In genomic region chr7:151415375-151416112, GRCh38 we compare ENCODE assay signal across 19 cellular contexts. TPM values are rescaled to one million over a fixed set of nuclear protein-coding genes. Genes with fewer than 3 reads are reported as not detected.
A peak's percentile ranks its signal among the peaks of the same experiment; 100 is the strongest.
DNase-seq lines count a peak whose midpoint lies in the region; ATAC-seq, FAIRE-seq and TF ChIP-seq lines count a peak whose summit lies in the region.
"Had no signal": no experiment of that assay in that cellular context is flagged by ENCODE, and none has a peak within 500 bp of the region (broad histone marks: within the 10 kb centered on the region; RNA-seq: fewer than 3 reads in every experiment).

No MANE protein-coding gene starts in this region.

- intact Hi-C loops in K562 (cut with micrococcal nuclease) (no loop called here), Calu3 (cut with micrococcal nuclease; ENCODE audit: unreplicated experiment) (no loop called here)

- H3K9ac ChIP-seq in K562 (ENCODE audit: insufficient read depth in 1 of 2, low read depth in 2 of 2, low read length in 2 of 2): no peak overlapping the region

- peaks cover 4 to 14% of the 10 kb centered on the region in 2 experiments; a peak in 3 of 5 replicates for H3K27me3 ChIP-seq in K562 (ENCODE audit: control insufficient read depth in 2 of 2, insufficient read depth in 2 of 2, low read length in 2 of 2)
- H3K27me3 ChIP-seq: ovary had no signal

- no peaks in the 10 kb centered on the region for H3K27me3 Mint-ChIP-seq in mesothelial cell of epicardium (ENCODE audit: low read depth)
- H3K27me3 Mint-ChIP-seq in Calu3 (ENCODE audit: unreplicated experiment): peaks cover 72% of the 10 kb centered on the region

- no peak for TF ChIP-seq RAD21 in K562 (CRISPR knock-in tag; conservative IDR thresholded peaks at IDR 0.05 in 1 of 2, IDR thresholded peaks at IDR 0.05 in 1 of 2)

- DNase-seq in HCEC 1CT (peak; percentile 76), NCI-H2081 treated with DMSO at 0.1 percent for 48 hours (lab: John Stamatoyannopoulos, UW) (peak; percentile 54), K562 (ENCODE audit: extremely low read depth in 1 of 4, low spot score in 3 of 4) (no peak), mesothelial cell of epicardium (ENCODE audit: low spot score in 2 of 2, unreplicated experiment in 2 of 2) (no peak), Calu3 (no peak), SW 1271 (lab: John Stamatoyannopoulos, UW) (no peak)
- DNase-seq: activated CD8-positive, alpha-beta memory T cell treated with anti-CD3 and anti-CD28 coated beads for 24 hours; colonic mucosa; left colon; NCI-H82; ovary; stimulated activated naive B cell treated with anti-CD40 and anti-IgM and Interleukin-4, amounts not matched to agents 10 μg/mL and 1 μg/mL and 100 μg/mL, for 72 hours had no signal

- TF ChIP-seq POLR2A in K562 (conservative IDR thresholded peaks at IDR 0.05): no peak

- FAIRE-seq in K562 (lab: Jason Lieb, UNC): no peak

- H3K4me3 Mint-ChIP-seq in mesothelial cell of epicardium (no peak overlapping the region), Calu3 (ENCODE audit: low read depth, unreplicated experiment) (no peak overlapping the region)
- H3K4me3 Mint-ChIP-seq: activated naive CD4-positive, alpha-beta T cell treated with anti-CD3 and anti-CD28 coated beads, Interleukin-2, amount 50 U/mL, for 24 hours; IgD-negative memory B cell; stimulated activated naive B cell treated with anti-CD40 and anti-IgM and Interleukin-4, amounts not matched to agents 10 μg/mL and 1 μg/mL and 100 μg/mL, for 72 hours; T-helper 2 cell treated with Interferon-gamma antibody and Interleukin-4, amounts not matched to agents 5 μg/mL and 100 μg/mL, for 36 hours had no signal

- ATAC-seq in K562 (0 out of 3 replicates have a peak, but pooled peaks have one; percentile 23), GM18511 (IDR thresholded peaks at IDR 0.05; ENCODE audit: unreplicated experiment) (no peak), HG03460 (IDR thresholded peaks at IDR 0.05; ENCODE audit: unreplicated experiment) (no peak)
- ATAC-seq: left colon; stimulated activated naive B cell treated with anti-CD40 and anti-IgM and Interleukin-4, amounts not matched to agents 10 μg/mL and 1 μg/mL and 100 μg/mL, for 72 hours had no signal

- H3K27ac Mint-ChIP-seq in mesothelial cell of epicardium (peak overlapping the region; percentile 84), Calu3 (ENCODE audit: unreplicated experiment) (no peak overlapping the region)
- H3K27ac Mint-ChIP-seq: activated naive CD4-positive, alpha-beta T cell treated with anti-CD3 and anti-CD28 coated beads, Interleukin-2, amount 50 U/mL, for 24 hours; H9; stimulated activated naive B cell treated with anti-CD40 and anti-IgM and Interleukin-4, amounts not matched to agents 10 μg/mL and 1 μg/mL and 100 μg/mL, for 72 hours; T-helper 2 cell treated with Interferon-gamma antibody and Interleukin-4, amounts not matched to agents 5 μg/mL and 100 μg/mL, for 36 hours had no signal

- H3K4me2 ChIP-seq in K562 (ENCODE audit: insufficient read depth, low read length): no peak overlapping the region

- TF ChIP-seq CTCF in K562 (IDR thresholded peaks at IDR 0.05 in 2 of 3, conservative IDR thresholded peaks at IDR 0.05 in 1 of 3; ENCODE audit: insufficient read depth in 2 of 3, low read depth in 1 of 3, low read length in 3 of 3): no peak
- no peak for TF ChIP-seq CTCF in mesothelial cell of epicardium (IDR thresholded peaks at IDR 0.05; ENCODE audit: unreplicated experiment)
- TF ChIP-seq CTCF in Calu3 (IDR thresholded peaks at IDR 0.05; ENCODE audit: unreplicated experiment): no peak

- no peaks in the 10 kb centered on the region for H3K79me2 ChIP-seq in K562 (ENCODE audit: control insufficient read depth, insufficient read depth, low read length)

- CTCF ChIA-PET in K562 (lab: Yijun Ruan, JAX; ENCODE audit: low intra/inter-chr PET ratio): no interaction called here
- CTCF ChIA-PET in Calu3 (lab: Charles Lee): interaction anchor here (0.6 kb wide), 1 partner anchor 32 kb away, joined by 3 read pairs; no protein-coding TSS in a partner anchor

- H3K36me3 ChIP-seq in K562 (ENCODE audit: control insufficient read depth, insufficient read depth, low read length): no peaks in the 10 kb centered on the region
- H3K36me3 ChIP-seq: colonic mucosa, ovary had no signal

- H3K36me3 Mint-ChIP-seq in mesothelial cell of epicardium: peaks cover 24% of the 10 kb centered on the region
- H3K36me3 Mint-ChIP-seq in Calu3 (ENCODE audit: insufficient read depth, unreplicated experiment): peaks cover 5% of the 10 kb centered on the region
- H3K36me3 Mint-ChIP-seq: IgD-negative memory B cell had no signal

- no peak overlapping the region for H3K27ac ChIP-seq in K562 (ENCODE audit: extremely low read depth, low read depth, low read length)
- H3K27ac ChIP-seq: colonic mucosa, ovary had no signal

- H3K9me3 Mint-ChIP-seq in mesothelial cell of epicardium (peaks cover 20% of the 10 kb centered on the region), Calu3 (ENCODE audit: low read depth, unreplicated experiment) (no peaks in the 10 kb centered on the region)

- in situ Hi-C loops in K562 (cut with MboI): no loop called here

- H3K4me1 Mint-ChIP-seq in mesothelial cell of epicardium (peaks cover 32% of the 10 kb centered on the region), Calu3 (ENCODE audit: low read depth, unreplicated experiment) (no peaks in the 10 kb centered on the region)

- no peaks in the 10 kb centered on the region for H3K9me1 ChIP-seq in K562 (ENCODE audit: control insufficient read depth, insufficient read depth, low read length)

- 11% methylated on average over 3 of the region's 3 CpGs for WGBS in K562 (ENCODE audit: insufficient coverage, low coverage, missing lambda C conversion rate)

- POLR2A ChIA-PET in K562 (lab: Yijun Ruan, JAX): interaction anchor here (0.7 to 0.9 kb wide), 2 partner anchors 7 to 8 kb away, joined by 4 to 5 read pairs; no protein-coding TSS in a partner anchor

- no peak overlapping the region for H2AFZ ChIP-seq in K562 (ENCODE audit: low read depth, low read length)

- peaks cover 11 to 12% of the 10 kb centered on the region in 2 experiments for H3K4me1 ChIP-seq in K562 (replicated peaks in 1 of 2; ENCODE audit: control insufficient read depth in 2 of 2, insufficient read depth in 2 of 2, low read length in 2 of 2)
- H3K4me1 ChIP-seq: colonic mucosa had no signal

- no peaks in the 10 kb centered on the region for H4K20me1 ChIP-seq in K562 (replicated peaks; ENCODE audit: control insufficient read depth, insufficient read depth, low read length)

- H3K4me3 ChIP-seq in K562: no peak overlapping the region
- H3K4me3 ChIP-seq: colonic mucosa, ovary had no signal

- TF ChIP-seq EP300 in K562 (IDR thresholded peaks at IDR 0.05; ENCODE audit: low read length): no peak

- BruUV-seq in K562 (replicated peaks; lab: Mats Ljungman, UMichigan) (no TSS peak), Calu3 (replicated peaks; lab: Mats Ljungman, UMichigan) (no TSS peak)

- H3K9me3 ChIP-seq in K562 (replicated peaks; ENCODE audit: control insufficient read depth, insufficient read depth, low read depth, low read length): peaks cover 8% of the 10 kb centered on the region; the same call in 1 of the 2 replicates
- H3K9me3 ChIP-seq: colonic mucosa, ovary had no signal

TF ChIP-seq in K562, 482 proteins besides CTCF, POLR2A, EP300 and RAD21 (continues in another document):
- TF ChIP-seq MBD2 (IDR thresholded peaks at IDR 0.05; ENCODE audit: borderline replicate concordance, low read depth) (no peak), HIVEP1 (CRISPR knock-in tag; IDR thresholded peaks at IDR 0.05) (no peak), PHB2 (IDR thresholded peaks at IDR 0.05; ENCODE audit: low read depth) (no peak), ZNF57 (CRISPR knock-in tag; IDR thresholded peaks at IDR 0.05) (no peak), TRIM24 (IDR thresholded peaks at IDR 0.05) (peak in 1 of 2 experiments; percentile 38; a peak in 2 of 4 replicates)

RNA-seq across cellular contexts. Expression of gene WDR86, which starts 5.7 kb away (rescaled TPM):
- 0.32 TPM in 1 of 2 replicates, not detected in the other for total RNA-seq in K562 (2011; cell fraction: chromatin; rRNA removed; ENCODE audit: low replicate concordance)
- total RNA-seq in K562 (2011; cell fraction: nucleolus; rRNA removed): not detected in 2 replicates
- not detected in 2 replicates for total RNA-seq in K562 (2011; cell fraction: nucleoplasm; rRNA removed)
- total RNA-seq in K562 (2014; rRNA removed): 0.08 TPM in 1 of 2 replicates, not detected in the other
- total RNA-seq in K562 (2014; rRNA removed; fragmentation: Illumina TruSeq; extraction: Trizol): not detected in 2 replicates
- not detected in 2 replicates for total RNA-seq in K562 (2015; rRNA removed; fragmentation: Illumina TruSeq; extraction: Trizol)
- 0.09 TPM in 1 of 2 replicates, not detected in the other for total RNA-seq in K562 (2021)
- polyA plus RNA-seq in K562 (2011; rRNA removed): not detected in 2 replicates
- 0.04 TPM in 1 of 2 replicates, not detected in the other for polyA plus RNA-seq in K562 (2011; cell fraction: cytosol; rRNA removed)
- polyA plus RNA-seq in K562 (2011; cell fraction: nucleus; rRNA removed): 0.11 and 0.31 TPM in 2 replicates
- polyA plus RNA-seq in K562 (2012): 0.21 and 0.39 TPM in 2 replicates
- polyA plus RNA-seq in K562 (2014; fragmentation: Illumina TruSeq; extraction: Trizol): not detected in 2 replicates
- not detected for polyA plus RNA-seq in K562 (2014; fragmentation: Nextera tagmentation; extraction: Ambion mirVana)
- 0.05 and 0.24 TPM in 2 replicates for polyA plus RNA-seq in K562 (2014; rRNA removed)
- not detected in 2 replicates for polyA minus RNA-seq in K562 (2011; rRNA and poly(A)+ RNA removed)
- not detected in 2 replicates for polyA minus RNA-seq in K562 (2011; cell fraction: cytosol; rRNA and poly(A)+ RNA removed)
- polyA minus RNA-seq in K562 (2011; cell fraction: nucleus; rRNA and poly(A)+ RNA removed): not detected in 2 replicates
- total RNA-seq in mesothelial cell of epicardium: 259 to 274 TPM (median 266 TPM) in 3 replicates
- not detected in 2 replicates for total RNA-seq in Calu3 (2022)

RNA-seq across cellular contexts. Expression of gene CRYGN, which starts 24.4 kb away (rescaled TPM):
- total RNA-seq in K562 (2011; cell fraction: chromatin; rRNA removed; ENCODE audit: low replicate concordance): 0.19 and 0.23 TPM in 2 replicates
- total RNA-seq in K562 (2011; cell fraction: nucleolus; rRNA removed): not detected in 2 replicates
- total RNA-seq in K562 (2011; cell fraction: nucleoplasm; rRNA removed): not detected in 2 replicates
- total RNA-seq in K562 (2014; rRNA removed) (not detected in 2 replicates), K562 (2014; rRNA removed; fragmentation: Illumina TruSeq; extraction: Trizol) (not detected in 2 replicates), K562 (2015; rRNA removed; fragmentation: Illumina TruSeq; extraction: Trizol) (not detected in 2 replicates), K562 (2021) (not detected in 2 replicates), mesothelial cell of epicardium (9.4 to 12.2 TPM (median 10.5 TPM) in 3 replicates), Calu3 (2022) (not detected in 2 replicates)
- polyA plus RNA-seq in K562 (2011; rRNA removed) (not detected in 2 replicates), K562 (2014; fragmentation: Illumina TruSeq; extraction: Trizol) (not detected in 2 replicates), K562 (2014; fragmentation: Nextera tagmentation; extraction: Ambion mirVana) (not detected), K562 (2014; rRNA removed) (not detected in 2 replicates)
- polyA plus RNA-seq in K562 (2011; cell fraction: cytosol; rRNA removed): not detected in 2 replicates
- 0.09 TPM in 1 of 2 replicates, not detected in the other for polyA plus RNA-seq in K562 (2011; cell fraction: nucleus; rRNA removed)
- not detected in 2 replicates for polyA plus RNA-seq in K562 (2012)
- polyA minus RNA-seq in K562 (2011; rRNA and poly(A)+ RNA removed): not detected in 2 replicates
- not detected in 2 replicates for polyA minus RNA-seq in K562 (2011; cell fraction: cytosol; rRNA and poly(A)+ RNA removed)
- polyA minus RNA-seq in K562 (2011; cell fraction: nucleus; rRNA and poly(A)+ RNA removed): not detected in 2 replicates
- total RNA-seq: colonic mucosa, glomerular endothelial cell had no signal
- polyA plus RNA-seq: IgD-negative memory B cell had no signal

Comparison
In these comparisons a context has a peak if more than half of its experiments do, and no peak if none do; other contexts are left out.
1. DNase-seq: peak in HCEC 1CT (single experiment) and NCI-H2081 treated with DMSO at 0.1 percent for 48 hours (single experiment); none in K562 (0 of 4), mesothelial cell of epicardium (0 of 2), Calu3 (single experiment) and SW 1271 (0 of 2).
2. RNA of gene WDR86, which starts 5.7 kb away (total RNA-seq): 259 to 274 TPM in mesothelial cell of epicardium; 0.08 to 0.32 TPM in K562 and not detected in Calu3; every median in the first group is over 100 times any median in the second.